1 cellular context compared by ENCODE assay signal in the genomic region with DNA sequence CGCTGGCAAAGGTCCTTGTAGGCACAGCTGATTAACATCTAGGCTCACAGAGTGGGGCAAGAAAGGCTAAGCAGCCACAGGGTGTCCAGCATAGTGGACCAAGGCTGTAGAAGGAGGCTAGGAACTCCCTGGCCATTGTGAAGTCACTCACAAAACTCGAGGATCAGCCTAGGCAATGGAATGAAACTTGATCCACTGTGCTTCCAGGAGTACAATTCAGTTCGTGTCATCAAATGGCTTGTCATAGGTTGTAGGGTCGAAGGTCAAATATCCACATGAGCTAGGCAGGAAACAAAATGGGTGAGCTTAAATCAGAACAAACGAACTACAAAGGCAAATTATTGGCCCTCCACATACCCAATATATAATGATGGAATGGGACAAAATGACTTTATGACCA.
TF ChIP-seq lines count a peak whose summit lies in the region.

No MANE protein-coding gene starts in this region.

TF ChIP-seq in K562, 482 proteins besides CTCF, POLR2A, EP300 and RAD21:
- TF ChIP-seq ZC3H11A (IDR thresholded peaks at IDR 0.05; ENCODE audit: low read depth, low read length) = no peak
- TF ChIP-seq ARHGAP35 (IDR thresholded peaks at IDR 0.05; ENCODE audit: partially characterized antibody) = no peak
- TF ChIP-seq SUPT5H (IDR thresholded peaks at IDR 0.05) = no peak
- no peak for TF ChIP-seq JUN (IDR thresholded peaks at IDR 0.05; ENCODE audit: borderline replicate concordance, low read depth, low read length)
- TF ChIP-seq JUN (CRISPR knock-in tag; IDR thresholded peaks at IDR 0.05; ENCODE audit: borderline replicate concordance) = no peak
- no peak for TF ChIP-seq NFE2 (IDR thresholded peaks at IDR 0.05; ENCODE audit: low read depth)
- peak; percentile 59 for TF ChIP-seq NR2C1 (IDR thresholded peaks at IDR 0.05)
- peak; percentile 55; the same call in 1 of the 2 replicates for TF ChIP-seq NR2C1 (tag; IDR thresholded peaks at IDR 0.05)
